In genomic region chr11:47383106-47383505, GRCh38 we compare ENCODE assay signal across 27 cellular contexts. TPM values are rescaled to one million over a fixed set of nuclear protein-coding genes. Genes with fewer than 3 reads are reported as not detected.
"Had no signal": no experiment of that assay in that cellular context is flagged by ENCODE, and none has a peak within 500 bp of the region (broad histone marks: within the 10 kb centered on the region; RNA-seq: fewer than 3 reads in every experiment).

No MANE protein-coding gene starts in this region.

- H3K4me1 ChIP-seq: body of pancreas, foreskin keratinocyte, parathyroid adenoma, transverse colon had no signal

- H3K36me3 ChIP-seq: esophagus squamous epithelium, transverse colon had no signal

- H3K27me3 Mint-ChIP-seq: activated naive CD8-positive, alpha-beta T cell; activated T-cell treated with anti-CD3 and anti-CD28 coated beads, Interleukin-2, amount 50 U/mL, for 24 hours; T-cell had no signal

- H3K9ac ChIP-seq: parathyroid adenoma had no signal

- H3K4me1 Mint-ChIP-seq: mesothelial cell of epicardium, neural crest cell had no signal

- H3K9me3 ChIP-seq: body of pancreas, esophagus squamous epithelium, transverse colon had no signal

- H3K9me3 Mint-ChIP-seq: activated T-cell treated with anti-CD3 and anti-CD28 coated beads, Interleukin-2, amount 50 U/mL, for 24 hours; mesothelial cell of epicardium; T-cell had no signal

- H3K4me3 Mint-ChIP-seq: activated naive CD8-positive, alpha-beta T cell; activated T-cell treated with anti-CD3 and anti-CD28 coated beads, Interleukin-2, amount 50 U/mL, for 24 hours; mesothelial cell of epicardium; neural crest cell; T-cell had no signal

- DNase-seq: activated CD4-positive, alpha-beta T cell treated with anti-CD3 and anti-CD28 coated beads for 1 hour; activated CD4-positive, alpha-beta T cell treated with anti-CD3 and anti-CD28 coated beads, Interleukin-2, amount 50 U/mL, for 48 hours; activated T-cell treated with anti-CD3 and anti-CD28 coated beads, Interleukin-2, amount 50 U/mL, for 24 hours; amygdala; body of pancreas; cortex of kidney; effector CD8-positive, alpha-beta T cell; esophagus squamous epithelium; foreskin keratinocyte; glutamatergic neuron; hypothalamus; stimulated activated CD4-positive, alpha-beta T cell treated with anti-CD3 and anti-CD28 coated beads, Interleukin-4, amount 100 ng/mL, for 4 hours; stimulated activated CD8-positive, alpha-beta memory T cell treated with anti-CD3 and anti-CD28 coated beads, Interleukin-4, amount 100 ng/mL, for 48 hours; stimulated activated naive CD8-positive, alpha-beta T cell treated with anti-CD3 and anti-CD28 coated beads, Interleukin-15, Interleukin-2, amounts not matched to agents 100 U/mL and 50 U/mL, for 24 hours; T-cell; T-helper 9 cell; transverse colon had no signal

- H3K27me3 ChIP-seq: body of pancreas, esophagus squamous epithelium, foreskin keratinocyte, transverse colon had no signal

- H3K27ac Mint-ChIP-seq: activated naive CD8-positive, alpha-beta T cell; activated T-cell treated with anti-CD3 and anti-CD28 coated beads, Interleukin-2, amount 50 U/mL, for 24 hours; mesothelial cell of epicardium; T-cell had no signal

- H3K27ac ChIP-seq: body of pancreas, esophagus squamous epithelium, foreskin keratinocyte, parathyroid adenoma, transverse colon had no signal

- H3K36me3 Mint-ChIP-seq: activated naive CD8-positive, alpha-beta T cell; mesothelial cell of epicardium; T-cell had no signal

- H3K4me3 ChIP-seq: body of pancreas, esophagus squamous epithelium, skin epidermis, transverse colon had no signal

RNA-seq across cellular contexts. Expression of gene SPI1, which starts 4.8 kb away (rescaled TPM):
- total RNA-seq: endothelial cell of umbilical vein, foreskin keratinocyte, kidney epithelial cell, mesothelial cell of epicardium, myocyte, neural crest cell, renal cortical epithelial cell had no signal

RNA-seq across cellular contexts. Expression of gene MYBPC3, which starts 30.6 kb away (rescaled TPM):
- total RNA-seq: body of pancreas, endothelial cell of umbilical vein, foreskin keratinocyte, kidney epithelial cell, lower leg skin, mesothelial cell of epicardium, myocyte, neural crest cell, renal cortical epithelial cell, T-cell, transverse colon had no signal
